In the genomic region with DNA sequence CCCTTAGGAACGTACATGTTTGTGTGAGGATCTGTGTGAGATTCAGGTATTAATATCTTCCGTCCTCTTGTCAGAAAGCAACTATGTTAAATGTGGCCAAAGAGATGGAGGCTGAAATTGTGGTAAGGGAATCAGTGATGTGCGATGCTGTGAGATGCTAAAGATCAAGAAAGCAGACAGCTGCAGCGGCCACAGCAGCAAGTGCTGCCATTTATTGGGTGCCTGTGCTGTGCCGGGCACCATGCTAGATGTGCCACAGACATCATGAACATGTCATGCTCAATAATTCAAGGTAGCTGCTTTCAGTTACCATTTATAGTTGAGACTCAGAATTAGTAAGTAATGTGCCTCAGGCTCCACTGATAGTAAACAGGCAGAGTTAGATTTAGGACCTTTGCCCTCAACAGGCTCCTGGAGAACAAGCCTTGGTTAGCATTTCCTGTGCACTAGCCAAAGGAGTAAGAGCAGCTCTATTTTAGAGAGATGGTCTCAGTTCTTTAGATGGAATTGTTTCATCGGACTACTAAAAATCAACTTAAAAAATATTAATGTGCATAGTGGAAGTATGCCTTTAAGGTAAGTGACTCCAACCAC, we compare ENCODE assay signal across 21 cellular contexts. TPM values are rescaled to one million over a fixed set of nuclear protein-coding genes. Genes with fewer than 3 reads are reported as not detected.
DNase-seq lines count a peak whose midpoint lies in the region; ATAC-seq, FAIRE-seq and TF ChIP-seq lines count a peak whose summit lies in the region.
"Had no signal": no experiment of that assay in that cellular context is flagged by ENCODE, and none has a peak within 500 bp of the region (broad histone marks: within the 10 kb centered on the region; RNA-seq: fewer than 3 reads in every experiment).

No MANE protein-coding gene starts in this region.

- WGBS in SK-N-SH (ENCODE audit: low lambda C conversion rate): 90% methylated on average over 6 of the region's 6 CpGs
- WGBS in small intestine, 3 donors: 89 to 94% (median 91%) methylated on average over 6 of the region's 6 CpGs

- H4K20me1 ChIP-seq in SK-N-SH (ENCODE audit: insufficient read depth) (no peaks in the 10 kb centered on the region), endothelial cell of umbilical vein (replicated peaks; ENCODE audit: control insufficient read depth, extremely low read depth, insufficient read depth, low read length) (no peaks in the 10 kb centered on the region)

- H3K4me3 Mint-ChIP-seq in naive thymus-derived CD8-positive, alpha-beta T cell: no peak overlapping the region
- H3K4me3 Mint-ChIP-seq: CD8-positive, alpha-beta memory T cell had no signal

- H3K9ac ChIP-seq in SK-N-SH (no peak overlapping the region), endothelial cell of umbilical vein (replicated peaks; ENCODE audit: extremely low read depth, insufficient read depth, low read length) (no peak overlapping the region)
- H3K9ac ChIP-seq: BLaER1 treated with 17β-estradiol and CSF1 and Interleukin-3, amounts not matched to agents 10 nM and 100 nM had no signal

- TF ChIP-seq RAD21 in SK-N-SH (IDR thresholded peaks at IDR 0.05; ENCODE audit: low read length): no peak

- no peaks in the 10 kb centered on the region for H3K27me3 Mint-ChIP-seq in naive thymus-derived CD8-positive, alpha-beta T cell
- H3K27me3 Mint-ChIP-seq: CD8-positive, alpha-beta memory T cell had no signal

- H3K27me3 ChIP-seq in SK-N-SH (ENCODE audit: insufficient read depth) (no peaks in the 10 kb centered on the region), endothelial cell of umbilical vein (ENCODE audit: control insufficient read depth in 2 of 2, insufficient read depth in 2 of 2, low read length in 2 of 2) (no peaks in the 10 kb centered on the region), small intestine (ENCODE audit: control insufficient read depth in 2 of 2, insufficient read depth in 2 of 2, low read length in 2 of 2) (no peaks in the 10 kb centered on the region)
- H3K27me3 ChIP-seq: BLaER1 treated with 17β-estradiol and CSF1 and Interleukin-3, amounts not matched to agents 10 nM and 100 nM; MG63 had no signal

- no peak for ATAC-seq in SK-N-SH treated with all-trans-retinoic acid at 6 μM for 48 hours
- ATAC-seq in GM19351 (IDR thresholded peaks at IDR 0.05; ENCODE audit: unreplicated experiment): no peak
- ATAC-seq in HG02884 (IDR thresholded peaks at IDR 0.05; ENCODE audit: unreplicated experiment): no peak
- ATAC-seq in naive thymus-derived CD8-positive, alpha-beta T cell: no peak
- ATAC-seq: HCT116, K562 had no signal

- CTCF ChIA-PET in SK-N-SH (lab: Yijun Ruan, JAX): interaction anchor here (1.9 kb wide), 1 partner anchor 16 kb away, joined by 5 read pairs; no protein-coding TSS in a partner anchor
- CTCF ChIA-PET in endothelial cell of umbilical vein (lab: Charles Lee): no interaction called here

- H3K4me1 ChIP-seq in SK-N-SH (ENCODE audit: control insufficient read depth in 1 of 2, insufficient read depth in 2 of 2, low read depth in 1 of 2, low read length in 1 of 2) (peaks cover 0 to 14% of the 10 kb centered on the region in 2 experiments; a peak in 2 of 4 replicates), endothelial cell of umbilical vein (ENCODE audit: control insufficient read depth, extremely low read depth, insufficient read depth, low read length) (no peaks in the 10 kb centered on the region), small intestine (ENCODE audit: control insufficient read depth in 2 of 2, insufficient read depth in 1 of 2, low read depth in 1 of 2, low read length in 1 of 2) (peaks cover 0 to 2% of the 10 kb centered on the region in 2 donors)

- no peaks in the 10 kb centered on the region for H3K9me3 Mint-ChIP-seq in naive thymus-derived CD8-positive, alpha-beta T cell
- H3K9me3 Mint-ChIP-seq: CD8-positive, alpha-beta memory T cell had no signal

- peaks cover 0 to 52% (median 27%) of the 10 kb centered on the region in 3 donors for H3K36me3 Mint-ChIP-seq in naive thymus-derived CD8-positive, alpha-beta T cell

- no peak overlapping the region for H3K4me2 ChIP-seq in SK-N-SH
- H3K4me2 ChIP-seq in endothelial cell of umbilical vein (ENCODE audit: insufficient read depth, low read length): no peak overlapping the region

- BruUV-seq in endothelial cell of umbilical vein (replicated peaks; lab: Mats Ljungman, UMichigan): no TSS peak

- peak; percentile 64 for FAIRE-seq in endothelial cell of umbilical vein (lab: Jason Lieb, UNC)
- no peak for FAIRE-seq in small intestine (lab: Jason Lieb, UNC)
- FAIRE-seq: G401.6, H1, K562 had no signal

- TF ChIP-seq POLR2A in endothelial cell of umbilical vein (IDR thresholded peaks at IDR 0.05; ENCODE audit: low read depth, low read length): no peak

- DNase-seq in SK-N-SH: peak; percentile 16
- peak; percentile 28 for DNase-seq in endothelial cell of umbilical vein (ENCODE audit: low read depth, low spot score)
- DNase-seq in myocyte (ENCODE audit: low read depth): peak; percentile 53
- DNase-seq in small intestine: peak; percentile 54
- DNase-seq in naive thymus-derived CD8-positive, alpha-beta T cell: no peak
- DNase-seq: 8988T; CD8-positive, alpha-beta memory T cell; MG63; NCI-H1048; NCI-H1436; NCI-H187 treated with DMSO at 0.1 percent for 48 hours; NCI-H748 treated with DMSO at 0.1 percent for 48 hours; SIG-M5 had no signal

- H3K4me3 ChIP-seq in SK-N-SH (ENCODE audit: low read depth in 2 of 2, low read length in 1 of 2) (no peak overlapping the region), endothelial cell of umbilical vein (replicated peaks in 1 of 3; ENCODE audit: insufficient read depth in 1 of 3, low read depth in 1 of 3, low read length in 3 of 3) (no peak overlapping the region), small intestine (ENCODE audit: low read depth in 1 of 2, low read length in 2 of 2) (no peak overlapping the region)
- H3K4me3 ChIP-seq: BLaER1 treated with 17β-estradiol and CSF1 and Interleukin-3, amounts not matched to agents 10 nM and 100 nM; K562; MG63 had no signal

- intact Hi-C loops in endothelial cell of umbilical vein (cut with micrococcal nuclease): no loop called here

- dilution Hi-C loops in endothelial cell of umbilical vein (cut with MboI; ENCODE audit: extremely low pct_ligation_motif_present, low sequenced_read_pairs): no loop called here

- no peaks in the 10 kb centered on the region for H3K9me2 ChIP-seq in SK-N-SH

- peaks cover 4 to 6% (median 5%) of the 10 kb centered on the region in 4 donors for H3K4me1 Mint-ChIP-seq in naive thymus-derived CD8-positive, alpha-beta T cell

- peak overlapping the region in 1 of 10 donors; percentile 22 for H3K27ac Mint-ChIP-seq in naive thymus-derived CD8-positive, alpha-beta T cell

- no peaks in the 10 kb centered on the region for H3K9me1 ChIP-seq in endothelial cell of umbilical vein (replicated peaks; ENCODE audit: control insufficient read depth, extremely low read depth, insufficient read depth, low read length)

- no peak for TF ChIP-seq EP300 in SK-N-SH (IDR thresholded peaks at IDR 0.05; ENCODE audit: borderline replicate concordance in 1 of 2, low read depth in 1 of 2, low read length in 1 of 2)

- H3K36me3 ChIP-seq in SK-N-SH (replicated peaks in 1 of 2; ENCODE audit: control insufficient read depth in 1 of 2, insufficient read depth in 2 of 2, low read length in 1 of 2) (peaks cover 17 to 42% of the 10 kb centered on the region in 2 experiments), endothelial cell of umbilical vein (ENCODE audit: control insufficient read depth in 2 of 2, extremely low read depth in 1 of 2, insufficient read depth in 2 of 2, low read length in 2 of 2) (no peaks in the 10 kb centered on the region), small intestine (ENCODE audit: control insufficient read depth in 2 of 2, insufficient read depth in 2 of 2, low read length in 2 of 2) (no peaks in the 10 kb centered on the region)

- H2AFZ ChIP-seq in SK-N-SH (ENCODE audit: low read depth): no peak overlapping the region
- H2AFZ ChIP-seq in endothelial cell of umbilical vein (ENCODE audit: low read depth, low read length): no peak overlapping the region

- H3F3A ChIP-seq in SK-N-SH (replicated peaks; ENCODE audit: insufficient read depth): no peaks in the 10 kb centered on the region

- no peaks in the 10 kb centered on the region for H3K79me2 ChIP-seq in SK-N-SH (ENCODE audit: insufficient read depth)
- no peaks in the 10 kb centered on the region for H3K79me2 ChIP-seq in endothelial cell of umbilical vein (ENCODE audit: control insufficient read depth, insufficient read depth, low read length)

- TF ChIP-seq CTCF in SK-N-SH (IDR thresholded peaks at IDR 0.05) (no peak), endothelial cell of umbilical vein (IDR thresholded peaks at IDR 0.05; ENCODE audit: extremely low read depth in 1 of 2, insufficient read depth in 1 of 2, low read depth in 1 of 2, low read length in 2 of 2) (no peak)

- H3K9me3 ChIP-seq in SK-N-SH: no peaks in the 10 kb centered on the region
- H3K9me3 ChIP-seq in endothelial cell of umbilical vein (replicated peaks; ENCODE audit: control insufficient read depth, insufficient read depth, low read length): no peaks in the 10 kb centered on the region
- H3K9me3 ChIP-seq in small intestine (ENCODE audit: control insufficient read depth, low read depth): no peaks in the 10 kb centered on the region
- H3K9me3 ChIP-seq: MG63 had no signal

- H3K27ac ChIP-seq in SK-N-SH (ENCODE audit: low read depth in 2 of 2, low read length in 1 of 2): peak overlapping the region in 1 of 2 experiments; percentile 12; a peak in 2 of 4 replicates
- H3K27ac ChIP-seq in endothelial cell of umbilical vein (ENCODE audit: insufficient read depth, low read depth, low read length): no peak overlapping the region
- no peak overlapping the region for H3K27ac ChIP-seq in small intestine (ENCODE audit: low read depth in 1 of 2, low read length in 1 of 2)
- H3K27ac ChIP-seq: BLaER1 treated with 17β-estradiol and CSF1 and Interleukin-3, amounts not matched to agents 10 nM and 100 nM had no signal

- POLR2A ChIA-PET in SK-N-SH (lab: Yijun Ruan, JAX): no interaction called here
- POLR2A ChIA-PET in endothelial cell of umbilical vein (lab: Charles Lee): no interaction called here
- POLR2A ChIA-PET in naive thymus-derived CD8-positive, alpha-beta T cell (lab: Charles Lee): no interaction called here

RNA-seq across cellular contexts. Expression of a gene that starts 24.9 kb away (rescaled TPM):
- polyA plus RNA-seq in SK-N-SH (2012; rRNA removed): 13.5 and 16.1 TPM in 2 replicates
- 12.8 and 12.9 TPM in 2 replicates for polyA plus RNA-seq in SK-N-SH (2012; cell fraction: cytosol; rRNA removed)
- polyA plus RNA-seq in SK-N-SH (2012; cell fraction: nucleus; rRNA removed): 12.4 and 14.7 TPM in 2 replicates
- total RNA-seq in endothelial cell of umbilical vein: 21.5 and 26.2 TPM in 2 replicates
- polyA plus RNA-seq in endothelial cell of umbilical vein: 9.8 and 11.8 TPM in 2 replicates
- 11.1 and 12.0 TPM in 2 replicates for polyA plus RNA-seq in endothelial cell of umbilical vein (2011; cell fraction: cytosol; rRNA removed)
- polyA plus RNA-seq in endothelial cell of umbilical vein (2011; cell fraction: nucleus; rRNA removed): 21.6 and 23.9 TPM in 2 replicates
- polyA plus RNA-seq in endothelial cell of umbilical vein (2012): 14.2 and 15.9 TPM in 2 replicates
- 26.8 and 28.9 TPM in 2 replicates for polyA minus RNA-seq in endothelial cell of umbilical vein
- polyA minus RNA-seq in endothelial cell of umbilical vein (2011; cell fraction: cytosol; rRNA and poly(A)+ RNA removed): 11.8 TPM
- 35.4 and 44.2 TPM in 2 replicates for polyA minus RNA-seq in endothelial cell of umbilical vein (2011; cell fraction: nucleus; rRNA and poly(A)+ RNA removed)
- 18.1 and 19.7 TPM in 2 replicates for total RNA-seq in myocyte
- 10.9 TPM for polyA plus RNA-seq in myocyte (2012)
- polyA plus RNA-seq in small intestine: 10 to 100 TPM in 1 of 3 donors, 1 to 10 TPM in 2; 1.8 to 12.0 (median 1.9) TPM
- 10 to 100 TPM; 17.6 to 24.1 TPM for total RNA-seq in naive thymus-derived CD8-positive, alpha-beta T cell
- 10 to 100 TPM in 1 of 3 donors, 1 to 10 TPM in 2; 5.1 to 11.1 (median 8.7) TPM for polyA plus RNA-seq in naive thymus-derived CD8-positive, alpha-beta T cell

Comparison
In these comparisons a context has a peak if more than half of its experiments do, and no peak if none do; other contexts are left out.
1. DNase-seq: peak in SK-N-SH (single experiment), endothelial cell of umbilical vein (single experiment), myocyte (single experiment) and small intestine (single experiment); none in naive thymus-derived CD8-positive, alpha-beta T cell (0 of 10).